ENCODE assay signal across 1 cellular context in genomic region chr5:40798012-40798855, GRCh38.
TF ChIP-seq lines count a peak whose summit lies in the region.

Gene PRKAA1, minus strand, starts transcription at chr5:40798374. Its CDS starts 185 bp downstream, at chr5:40798189.

TF ChIP-seq in K562, 482 proteins besides CTCF, POLR2A, EP300 and RAD21 (continued from another document and continues in another):
- TF ChIP-seq HINFP (tag; conservative IDR thresholded peaks at IDR 0.05; ENCODE audit: low read depth): 0 out of 2 replicates have a peak, but pooled peaks have one; percentile 7
- peak in 1 of 2 experiments; percentile 67; a peak in 2 of 4 replicates for TF ChIP-seq ZNF639 (CRISPR knock-in tag; conservative IDR thresholded peaks at IDR 0.05 in 1 of 2, IDR thresholded peaks at IDR 0.05 in 1 of 2)
- TF ChIP-seq TEAD1 (CRISPR knock-in tag; IDR thresholded peaks at IDR 0.05): no peak
- peak; percentile 68 for TF ChIP-seq DPF2 (IDR thresholded peaks at IDR 0.05)
- no peak for TF ChIP-seq SRSF9 (IDR thresholded peaks at IDR 0.05; ENCODE audit: borderline replicate concordance, low read depth, low read length)
- TF ChIP-seq RUNX1 (IDR thresholded peaks at IDR 0.05; ENCODE audit: low read depth): peak; percentile 55; the same call in 1 of the 2 replicates
- TF ChIP-seq ZNF282 (CRISPR knock-in tag; IDR thresholded peaks at IDR 0.05): no peak
- peak; percentile 81 for TF ChIP-seq ZNF740 (CRISPR knock-in tag; IDR thresholded peaks at IDR 0.05)
- no peak; a peak in 1 of 4 replicates for TF ChIP-seq ZNF740 (tag; IDR thresholded peaks at IDR 0.05)
- no peak for TF ChIP-seq MCM3 (IDR thresholded peaks at IDR 0.05)
- 0 out of 4 replicates have a peak, but pooled peaks of 1 of the 2 experiments have one; percentile 55 for TF ChIP-seq CSDE1 (IDR thresholded peaks at IDR 0.05)
- peak; percentile 87 for TF ChIP-seq CC2D1A (IDR thresholded peaks at IDR 0.05)
- TF ChIP-seq ZNF232 (CRISPR knock-in tag; IDR thresholded peaks at IDR 0.05): 0 out of 2 replicates have a peak, but pooled peaks have one; percentile 29
- TF ChIP-seq IRF9 (tag; IDR thresholded peaks at IDR 0.05): no peak
- no peak for TF ChIP-seq ZNF512 (tag; IDR thresholded peaks at IDR 0.05)
- peak; percentile 16; the same call in 1 of the 2 replicates for TF ChIP-seq ZNF592 (IDR thresholded peaks at IDR 0.05)
- TF ChIP-seq DIDO1 (tag; IDR thresholded peaks at IDR 0.05; ENCODE audit: low read depth): no peak
- TF ChIP-seq STAT6 (CRISPR knock-in tag; IDR thresholded peaks at IDR 0.05): no peak
- TF ChIP-seq TBL1XR1 (IDR thresholded peaks at IDR 0.05; ENCODE audit: low read length in 2 of 2): peak in 1 of 2 experiments; percentile 51; a peak in 1 of 4 replicates
- TF ChIP-seq JUND (IDR thresholded peaks at IDR 0.05; ENCODE audit: borderline replicate concordance, low read depth, low read length): peak; percentile 44
- TF ChIP-seq JUND (tag; IDR thresholded peaks at IDR 0.05; ENCODE audit: borderline replicate concordance, low read depth, low read length): no peak; the same call in 2 of the 3 replicates
- peak; percentile 77 for TF ChIP-seq MYNN (IDR thresholded peaks at IDR 0.05)
- no peak for TF ChIP-seq MYNN (CRISPR knock-in tag; IDR thresholded peaks at IDR 0.05)
- peak in 1 of 2 experiments; percentile 59; a peak in 2 of 4 replicates for TF ChIP-seq HDAC1 (IDR thresholded peaks at IDR 0.05)
- 0 out of 2 replicates have a peak, but pooled peaks have one; percentile 16 for TF ChIP-seq BCOR (IDR thresholded peaks at IDR 0.05)
- no peak for TF ChIP-seq ZNF518B (CRISPR knock-in tag; IDR thresholded peaks at IDR 0.05)
- no peak for TF ChIP-seq ARID3B (CRISPR knock-in tag; IDR thresholded peaks at IDR 0.05; ENCODE audit: borderline replicate concordance)
- peak; percentile 87 for TF ChIP-seq RREB1 (CRISPR knock-in tag; IDR thresholded peaks at IDR 0.05)
